In genomic region chr6:27312146-27312949, GRCh38 we compare ENCODE assay signal across 8 cellular contexts. TPM values are rescaled to one million over a fixed set of nuclear protein-coding genes. Genes with fewer than 3 reads are reported as not detected.
DNase-seq lines count a peak whose midpoint lies in the region; FAIRE-seq and TF ChIP-seq lines count a peak whose summit lies in the region.
"Had no signal": no experiment of that assay in that cellular context is flagged by ENCODE, and none has a peak within 500 bp of the region (broad histone marks: within the 10 kb centered on the region; RNA-seq: fewer than 3 reads in every experiment).

Gene POM121L2, minus strand, starts transcription at chr6:27312273. Its CDS starts 103 bp downstream, at chr6:27312170.

- H3K27ac ChIP-seq in left ventricle myocardium inferior (replicated peaks) = no peak within 1 kb of the TSS
- H3K27ac ChIP-seq: neutrophil had no signal

- DNase-seq in GM12892 (ENCODE audit: insufficient read length) (peak; percentile 58), SHP77 treated with DMSO at 0.1 percent for 48 hours (lab: John Stamatoyannopoulos, UW) (peak; percentile 20), left ventricle myocardium inferior (no peak), retina (peak; percentile 84), mesenteric fat pad (ENCODE audit: low spot score) (no peak)
- peak; percentile 62 for DNase-seq in activated naive CD4-positive, alpha-beta T cell treated with anti-CD3 and anti-CD28 coated beads, Interleukin-2, amount 50 U/mL, for 16 hours

- TF ChIP-seq EP300 in Ishikawa (IDR thresholded peaks at IDR 0.05; ENCODE audit: borderline replicate concordance) = no peak

- no peak for TF ChIP-seq POLR2A in GM12892 (IDR thresholded peaks at IDR 0.05; ENCODE audit: low read depth, low read length)

- H3K4me1 ChIP-seq in left ventricle myocardium inferior = peaks cover 12% of the 10 kb centered on the region

- peak; percentile 58 for TF ChIP-seq CTCF in left ventricle myocardium inferior (IDR thresholded peaks at IDR 0.05; ENCODE audit: borderline replicate concordance)

- intact Hi-C loops in left ventricle myocardium inferior (cut with micrococcal nuclease) = no loop called here

- peak; percentile 95 for TF ChIP-seq RAD21 in Ishikawa (IDR thresholded peaks at IDR 0.05; ENCODE audit: low read depth)

- no peaks in the 10 kb centered on the region for H3K36me3 ChIP-seq in left ventricle myocardium inferior
- H3K36me3 ChIP-seq: neutrophil had no signal

- peak; percentile 82 for FAIRE-seq in GM12892 (lab: Jason Lieb, UNC)

- H3K9me3 ChIP-seq in left ventricle myocardium inferior (replicated peaks) = no peaks in the 10 kb centered on the region
- H3K9me3 ChIP-seq: neutrophil had no signal

- H3K4me3 ChIP-seq in left ventricle myocardium inferior = peak within 1 kb of the TSS; percentile 65

- H3K27me3 ChIP-seq in left ventricle myocardium inferior (ENCODE audit: low read depth) = peaks cover 86% of the 10 kb centered on the region

TF ChIP-seq in Ishikawa, 13 proteins besides CTCF, POLR2A, EP300 and RAD21:
- no peak for TF ChIP-seq NFIC (IDR thresholded peaks at IDR 0.05)
- no peak for TF ChIP-seq REST (IDR thresholded peaks at IDR 0.05; ENCODE audit: low read depth)
- TF ChIP-seq FOXM1 (IDR thresholded peaks at IDR 0.05; ENCODE audit: borderline replicate concordance, low read depth) = no peak
- 0 out of 2 replicates have a peak, but pooled peaks have one; percentile 36 for TF ChIP-seq USF1 (IDR thresholded peaks at IDR 0.05)
- peak; percentile 5; the same call in 1 of the 2 replicates for TF ChIP-seq MAX (IDR thresholded peaks at IDR 0.05)
- no peak for TF ChIP-seq TCF12 (IDR thresholded peaks at IDR 0.05; ENCODE audit: low read depth)
- TF ChIP-seq YY1 (IDR thresholded peaks at IDR 0.05; ENCODE audit: low read depth) = no peak
- no peak for TF ChIP-seq EGR1 (IDR thresholded peaks at IDR 0.05)
- no peak for TF ChIP-seq ZBTB7A (IDR thresholded peaks at IDR 0.05; ENCODE audit: low read depth)
- no peak for TF ChIP-seq CREB1 (IDR thresholded peaks at IDR 0.05; ENCODE audit: low read depth)
- TF ChIP-seq TAF1 (IDR thresholded peaks at IDR 0.05; ENCODE audit: low read depth) = no peak
- no peak for TF ChIP-seq CEBPB (IDR thresholded peaks at IDR 0.05)
- no peak for TF ChIP-seq TEAD4 (IDR thresholded peaks at IDR 0.05)

RNA-seq across cellular contexts. Expression of gene POM121L2, which starts in this region (rescaled TPM):
- polyA plus RNA-seq in GM12892 (2012; ENCODE audit: missing spikeins) = 0.11 TPM
- total RNA-seq in left ventricle myocardium inferior (not detected), mesenteric fat pad (not detected)

Comparison
In these comparisons a context has a peak if more than half of its experiments do, and no peak if none do; other contexts are left out.
1. DNase-seq: peak in GM12892 (single experiment), SHP77 treated with DMSO at 0.1 percent for 48 hours (single experiment), activated naive CD4-positive, alpha-beta T cell treated with anti-CD3 and anti-CD28 coated beads, Interleukin-2, amount 50 U/mL, for 16 hours (single experiment) and retina (single experiment); none in left ventricle myocardium inferior (single experiment) and mesenteric fat pad (single experiment).